In genomic region chr7:99918959-99919813, GRCh38 we compare ENCODE assay signal across 8 cellular contexts. TPM values are rescaled to one million over a fixed set of nuclear protein-coding genes. Genes with fewer than 3 reads are reported as not detected.
DNase-seq lines count a peak whose midpoint lies in the region; ATAC-seq and TF ChIP-seq lines count a peak whose summit lies in the region.

TRIM4 (minus strand) TSS chr7:99919530; CDS start chr7:99919401, 129 bp downstream.

- peak within 1 kb of the TSS; percentile 77 to 96 (median 94) for H3K4me3 ChIP-seq in esophagus muscularis mucosa
- peak within 1 kb of the TSS; percentile 68 for H3K4me3 ChIP-seq in naive thymus-derived CD4-positive, alpha-beta T cell (ENCODE audit: low read length)

- CTCF ChIA-PET in naive thymus-derived CD4-positive, alpha-beta T cell (lab: Charles Lee) = interaction anchor here (0.5 to 8.4 kb wide), 8 partner anchors 10 to 163 kb away, joined by 3 to 102 read pairs (median 6); partner anchors contain the start of genes GJC3 and ZKSCAN1

- peaks cover 18 to 38% (median 34%) of the 10 kb centered on the region in 3 donors for H3K4me1 Mint-ChIP-seq in IgD-negative memory B cell
- H3K4me1 Mint-ChIP-seq in activated T-cell treated with anti-CD3 and anti-CD28 coated beads, Interleukin-2, amount 50 U/mL, for 4 hours (ENCODE audit: low read depth) = peaks cover 48% of the 10 kb centered on the region
- H3K4me1 Mint-ChIP-seq in naive thymus-derived CD4-positive, alpha-beta T cell = peaks cover 28 to 65% (median 54%) of the 10 kb centered on the region in 7 donors

- peak within 1 kb of the TSS; percentile 93 to 98 (median 98) for H3K27ac Mint-ChIP-seq in IgD-negative memory B cell
- peak within 1 kb of the TSS; percentile 96 to 99 (median 98) for H3K27ac Mint-ChIP-seq in naive thymus-derived CD4-positive, alpha-beta T cell

- peak; percentile 83 for TF ChIP-seq POLR2A in esophagus muscularis mucosa (IDR thresholded peaks at IDR 0.05; ENCODE audit: low read depth)

- WGBS in esophagus muscularis mucosa = 2% methylated on average over 13 of the region's 81 CpGs

- intact Hi-C loops in esophagus muscularis mucosa (cut with DNase I) = loop anchor here (10.0 kb wide), 1 partner anchor 166 kb away; the partner anchor contains the start of genes COPS6 and ZNF3
- intact Hi-C loops in naive thymus-derived CD4-positive, alpha-beta T cell (cut with micrococcal nuclease) = loop anchor here (1.0 to 10.0 kb wide), 12 partner anchors 10 to 1333 kb away; partner anchors contain the start of genes GJC3 (in 2 of the 2), ZKSCAN1 (in 2 of the 2), ZNF3 (in 2 of the 2) and PVRIG (in 1 of the 2)

- H3K27me3 ChIP-seq in esophagus muscularis mucosa = no peaks in the 10 kb centered on the region
- H3K27me3 ChIP-seq in naive thymus-derived CD4-positive, alpha-beta T cell (ENCODE audit: control insufficient read depth in 2 of 2, insufficient read depth in 2 of 2, low read length in 2 of 2) = no peaks in the 10 kb centered on the region

- peaks cover 26 to 57% (median 52%) of the 10 kb centered on the region in 4 donors for H3K4me1 ChIP-seq in esophagus muscularis mucosa
- peaks cover 36 to 37% of the 10 kb centered on the region in 2 donors for H3K4me1 ChIP-seq in naive thymus-derived CD4-positive, alpha-beta T cell (ENCODE audit: control insufficient read depth in 2 of 2, insufficient read depth in 2 of 2, low read length in 2 of 2)

- no peak for TF ChIP-seq EP300 in esophagus muscularis mucosa (IDR thresholded peaks at IDR 0.05)

- peak in 2 of 3 experiments; percentile 21 to 23 for TF ChIP-seq CTCF in esophagus muscularis mucosa (IDR thresholded peaks at IDR 0.05)

- no peaks in the 10 kb centered on the region for H3K27me3 Mint-ChIP-seq in IgD-negative memory B cell
- H3K27me3 Mint-ChIP-seq in activated T-cell treated with anti-CD3 and anti-CD28 coated beads, Interleukin-2, amount 50 U/mL, for 4 hours (ENCODE audit: low read depth) = no peaks in the 10 kb centered on the region
- peaks cover 0 to 2% (median 0%) of the 10 kb centered on the region in 5 donors for H3K27me3 Mint-ChIP-seq in naive thymus-derived CD4-positive, alpha-beta T cell

- H3K36me3 Mint-ChIP-seq in IgD-negative memory B cell = peaks cover 3% of the 10 kb centered on the region
- peaks cover 16% of the 10 kb centered on the region for H3K36me3 Mint-ChIP-seq in activated T-cell treated with anti-CD3 and anti-CD28 coated beads, Interleukin-2, amount 50 U/mL, for 4 hours (ENCODE audit: insufficient read depth)
- H3K36me3 Mint-ChIP-seq in naive thymus-derived CD4-positive, alpha-beta T cell = peaks cover 5 to 34% (median 12%) of the 10 kb centered on the region in 5 donors

- DNase-seq in DMS153 treated with DMSO at 0.1 percent for 48 hours (lab: John Stamatoyannopoulos, UW; ENCODE audit: unreplicated experiment) (peak; percentile 52), esophagus muscularis mucosa (ENCODE audit: extremely low spot score) (peak; percentile 96)
- peak; percentile 81 for DNase-seq in activated T-cell treated with anti-CD3 and anti-CD28 coated beads, Interleukin-2, amount 50 U/mL, for 4 hours
- DNase-seq in naive thymus-derived CD4-positive, alpha-beta T cell = peak; percentile 76 to 92 (median 89)
- peak; percentile 93 for DNase-seq in stimulated activated naive CD4-positive, alpha-beta T cell treated with Interleukin-2 at 50 U/mL for 16 hours (lab: John Stamatoyannopoulos, UW)

- POLR2A ChIA-PET in naive thymus-derived CD4-positive, alpha-beta T cell (lab: Charles Lee) = interaction anchor here (0.6 to 3.7 kb wide), 33 partner anchors 9 to 968 kb away, joined by 3 to 39 read pairs (median 4); partner anchors contain the start of genes AP4M1, BUD31, FAM200A and GJC3

- peak; percentile 97 for ATAC-seq in GM21529 (IDR thresholded peaks at IDR 0.05; ENCODE audit: unreplicated experiment)
- peak; percentile 99 to 100 for ATAC-seq in activated T-cell treated with anti-CD3 and anti-CD28 coated beads, Interleukin-2, amount 50 U/mL, for 4 hours
- ATAC-seq in naive thymus-derived CD4-positive, alpha-beta T cell = peak; percentile 98

- peak within 1 kb of the TSS; percentile 87 to 99 (median 98) for H3K27ac ChIP-seq in esophagus muscularis mucosa (replicated peaks in 1 of 4)
- peak within 1 kb of the TSS; percentile 96 for H3K27ac ChIP-seq in naive thymus-derived CD4-positive, alpha-beta T cell (ENCODE audit: low read depth, low read length)

- H3K9me3 ChIP-seq in esophagus muscularis mucosa = no peaks in the 10 kb centered on the region
- H3K9me3 ChIP-seq in naive thymus-derived CD4-positive, alpha-beta T cell (ENCODE audit: control insufficient read depth in 2 of 3, low read length in 3 of 3) = no peaks in the 10 kb centered on the region

- H3K36me3 ChIP-seq in esophagus muscularis mucosa = peaks cover 0 to 28% (median 18%) of the 10 kb centered on the region in 4 donors
- H3K36me3 ChIP-seq in naive thymus-derived CD4-positive, alpha-beta T cell (ENCODE audit: control insufficient read depth in 2 of 3, insufficient read depth in 3 of 3, low read length in 3 of 3) = peaks cover 0 to 18% (median 3%) of the 10 kb centered on the region in 3 experiments

- H3K9me3 Mint-ChIP-seq in IgD-negative memory B cell = peaks cover 0 to 2% (median 0%) of the 10 kb centered on the region in 3 donors
- no peaks in the 10 kb centered on the region for H3K9me3 Mint-ChIP-seq in activated T-cell treated with anti-CD3 and anti-CD28 coated beads, Interleukin-2, amount 50 U/mL, for 4 hours
- peaks cover 0 to 3% (median 0%) of the 10 kb centered on the region in 11 donors for H3K9me3 Mint-ChIP-seq in naive thymus-derived CD4-positive, alpha-beta T cell

- peak within 1 kb of the TSS; percentile 94 to 96 (median 95) for H3K4me3 Mint-ChIP-seq in IgD-negative memory B cell
- H3K4me3 Mint-ChIP-seq in activated T-cell treated with anti-CD3 and anti-CD28 coated beads, Interleukin-2, amount 50 U/mL, for 4 hours = peak within 1 kb of the TSS; percentile 95
- peak within 1 kb of the TSS; percentile 87 to 98 (median 96) for H3K4me3 Mint-ChIP-seq in naive thymus-derived CD4-positive, alpha-beta T cell

TF ChIP-seq in PFSK-1, 5 proteins besides CTCF, POLR2A, EP300 and RAD21:
- TF ChIP-seq FOXP2 (optimal IDR thresholded peaks at IDR 0.05; ENCODE audit: borderline replicate concordance, extremely low read depth, extremely low read length, insufficient read depth) (peak; percentile 31), SIN3A (IDR thresholded peaks at IDR 0.05; ENCODE audit: borderline replicate concordance, insufficient read depth, low read length) (no peak), POLR2AphosphoS5 (IDR thresholded peaks at IDR 0.05; ENCODE audit: low read depth, low read length) (peak; percentile 80), TAF1 (IDR thresholded peaks at IDR 0.05; ENCODE audit: borderline replicate concordance, insufficient read depth, low read length) (peak; percentile 54; the same call in 1 of the 2 replicates)
- TF ChIP-seq, protein P1, sequence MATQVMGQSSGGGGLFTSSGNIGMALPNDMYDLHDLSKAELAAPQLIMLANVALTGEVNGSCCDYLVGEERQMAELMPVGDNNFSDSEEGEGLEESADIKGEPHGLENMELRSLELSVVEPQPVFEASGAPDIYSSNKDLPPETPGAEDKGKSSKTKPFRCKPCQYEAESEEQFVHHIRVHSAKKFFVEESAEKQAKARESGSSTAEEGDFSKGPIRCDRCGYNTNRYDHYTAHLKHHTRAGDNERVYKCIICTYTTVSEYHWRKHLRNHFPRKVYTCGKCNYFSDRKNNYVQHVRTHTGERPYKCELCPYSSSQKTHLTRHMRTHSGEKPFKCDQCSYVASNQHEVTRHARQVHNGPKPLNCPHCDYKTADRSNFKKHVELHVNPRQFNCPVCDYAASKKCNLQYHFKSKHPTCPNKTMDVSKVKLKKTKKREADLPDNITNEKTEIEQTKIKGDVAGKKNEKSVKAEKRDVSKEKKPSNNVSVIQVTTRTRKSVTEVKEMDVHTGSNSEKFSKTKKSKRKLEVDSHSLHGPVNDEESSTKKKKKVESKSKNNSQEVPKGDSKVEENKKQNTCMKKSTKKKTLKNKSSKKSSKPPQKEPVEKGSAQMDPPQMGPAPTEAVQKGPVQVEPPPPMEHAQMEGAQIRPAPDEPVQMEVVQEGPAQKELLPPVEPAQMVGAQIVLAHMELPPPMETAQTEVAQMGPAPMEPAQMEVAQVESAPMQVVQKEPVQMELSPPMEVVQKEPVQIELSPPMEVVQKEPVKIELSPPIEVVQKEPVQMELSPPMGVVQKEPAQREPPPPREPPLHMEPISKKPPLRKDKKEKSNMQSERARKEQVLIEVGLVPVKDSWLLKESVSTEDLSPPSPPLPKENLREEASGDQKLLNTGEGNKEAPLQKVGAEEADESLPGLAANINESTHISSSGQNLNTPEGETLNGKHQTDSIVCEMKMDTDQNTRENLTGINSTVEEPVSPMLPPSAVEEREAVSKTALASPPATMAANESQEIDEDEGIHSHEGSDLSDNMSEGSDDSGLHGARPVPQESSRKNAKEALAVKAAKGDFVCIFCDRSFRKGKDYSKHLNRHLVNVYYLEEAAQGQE (IDR thresholded peaks at IDR 0.05; ENCODE audit: insufficient read depth in 1 of 2, low read depth in 2 of 2, low read length in 2 of 2) = no peak

RNA-seq across cellular contexts. Expression of gene TRIM4, which starts in this region (rescaled TPM):
- 30.2 TPM for polyA plus RNA-seq in IgD-negative memory B cell
- polyA plus RNA-seq in PFSK-1 (2012; ENCODE audit: insufficient read length, low read depth) = 13.1 TPM
- 10 to 100 TPM; 23.6 to 25.5 (median 23.8) TPM for total RNA-seq in activated T-cell treated with anti-CD3 and anti-CD28 coated beads, Interleukin-2, amount 50 U/mL, for 4 hours
- total RNA-seq in esophagus muscularis mucosa = 10 to 100 TPM; 21.2 to 27.8 (median 24.7) TPM
- total RNA-seq in naive thymus-derived CD4-positive, alpha-beta T cell = 10 to 100 TPM; 30.1 to 75.0 (median 37.6) TPM
- polyA plus RNA-seq in naive thymus-derived CD4-positive, alpha-beta T cell = 10 to 100 TPM; 31.9 to 37.8 TPM

Comparison
In these comparisons a context has a peak if more than half of its experiments do, and no peak if none do; other contexts are left out.
1. Peak in every context shown above with its lines: DNase-seq, ATAC-seq, H3K4me3 ChIP-seq and H3K27ac ChIP-seq.